In the genomic region with DNA sequence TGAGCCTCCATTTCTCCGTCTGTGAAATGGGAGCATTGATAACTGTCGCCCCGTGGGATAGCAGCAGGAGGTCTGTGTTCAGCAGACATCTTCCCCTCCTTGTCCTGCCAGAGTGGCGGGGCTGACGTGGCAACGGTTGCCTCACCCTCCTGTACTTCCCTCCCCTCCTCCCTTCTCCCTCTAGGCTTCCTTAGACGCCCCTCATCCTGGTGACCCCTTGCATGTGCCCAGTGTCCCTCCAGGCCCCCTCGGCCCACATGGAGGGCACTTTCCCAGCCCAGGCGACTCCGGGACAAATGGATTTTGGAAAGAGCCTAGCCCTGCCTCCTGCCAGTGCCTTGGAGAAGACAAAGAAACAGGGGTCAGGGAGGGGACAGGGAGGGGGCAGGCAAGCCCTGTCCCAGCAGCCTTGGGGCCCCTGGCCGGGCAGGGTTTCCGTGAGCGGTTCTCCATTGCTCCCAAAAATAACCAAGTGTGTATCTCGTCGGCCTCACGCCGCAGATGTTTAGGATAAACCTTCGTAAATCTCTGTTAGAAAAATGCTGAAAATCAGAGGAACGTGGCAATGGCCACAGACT, we compare ENCODE assay signal across 1 cellular context.
TF ChIP-seq lines count a peak whose summit lies in the region.

No MANE protein-coding gene starts in this region.

TF ChIP-seq in GM23338, 12 proteins besides CTCF, POLR2A, EP300 and RAD21 (continued from another document):
- TF ChIP-seq, protein P1, sequence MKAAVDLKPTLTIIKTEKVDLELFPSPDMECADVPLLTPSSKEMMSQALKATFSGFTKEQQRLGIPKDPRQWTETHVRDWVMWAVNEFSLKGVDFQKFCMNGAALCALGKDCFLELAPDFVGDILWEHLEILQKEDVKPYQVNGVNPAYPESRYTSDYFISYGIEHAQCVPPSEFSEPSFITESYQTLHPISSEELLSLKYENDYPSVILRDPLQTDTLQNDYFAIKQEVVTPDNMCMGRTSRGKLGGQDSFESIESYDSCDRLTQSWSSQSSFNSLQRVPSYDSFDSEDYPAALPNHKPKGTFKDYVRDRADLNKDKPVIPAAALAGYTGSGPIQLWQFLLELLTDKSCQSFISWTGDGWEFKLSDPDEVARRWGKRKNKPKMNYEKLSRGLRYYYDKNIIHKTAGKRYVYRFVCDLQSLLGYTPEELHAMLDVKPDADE (IDR thresholded peaks at IDR 0.05): no peak
